ENCODE assay signal across 8 cellular contexts in the genomic region with DNA sequence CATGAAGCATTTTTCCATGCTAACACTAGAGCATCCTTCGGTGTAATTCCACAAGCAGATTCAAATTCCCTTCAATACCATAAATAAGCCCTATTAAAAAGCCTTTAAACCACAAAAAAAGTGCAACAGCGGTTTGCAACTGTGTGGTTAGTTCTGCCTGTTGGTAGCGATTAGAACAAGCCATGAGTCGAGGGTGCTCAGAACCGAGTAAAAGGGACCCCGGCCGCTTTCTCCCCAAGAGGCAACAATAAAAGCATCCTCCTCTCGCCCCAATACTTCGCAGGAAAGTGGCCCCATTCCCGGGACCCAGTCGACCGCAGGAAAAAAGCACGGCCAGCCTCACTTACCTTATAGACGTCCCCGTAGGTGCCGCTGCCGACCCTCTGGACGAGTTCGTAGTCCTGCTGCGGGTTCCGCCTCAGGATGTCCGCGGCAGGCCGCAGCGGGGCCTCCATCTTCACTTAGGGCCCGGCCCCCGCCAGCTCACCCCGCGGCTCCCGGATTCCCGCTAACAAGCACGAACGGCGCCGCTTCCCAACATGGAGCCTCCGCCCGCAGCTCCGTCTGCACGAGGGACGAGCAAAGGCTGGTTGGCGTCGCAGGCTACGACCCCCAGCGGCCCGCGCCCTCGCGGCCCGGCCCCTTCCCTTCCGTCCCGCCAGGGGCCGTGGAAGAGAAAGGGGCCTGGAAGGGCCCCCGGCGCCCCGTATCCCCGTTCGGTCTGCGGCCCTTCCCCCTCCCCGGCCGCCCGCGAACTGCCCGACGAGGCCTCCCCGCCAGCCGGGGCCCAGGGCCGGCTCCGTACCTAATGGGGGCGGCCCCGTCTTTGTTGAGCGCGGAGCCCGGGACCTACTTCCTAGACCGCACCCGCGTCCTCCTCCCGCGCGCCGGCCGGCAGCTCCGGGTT. TPM values are rescaled to one million over a fixed set of nuclear protein-coding genes. Genes with fewer than 3 reads are reported as not detected.
DNase-seq lines count a peak whose midpoint lies in the region; ATAC-seq, FAIRE-seq and TF ChIP-seq lines count a peak whose summit lies in the region.

No MANE protein-coding gene starts in this region.

- H3K9me3 ChIP-seq in CD4-positive, alpha-beta memory T cell (ENCODE audit: control insufficient read depth in 1 of 2, low read length in 2 of 2): no peaks in the 10 kb centered on the region
- H3K9me3 ChIP-seq in PC-3 (ENCODE audit: low read length): no peaks in the 10 kb centered on the region
- no peaks in the 10 kb centered on the region for H3K9me3 ChIP-seq in right atrium auricular region

- no peaks in the 10 kb centered on the region for H3K9me3 Mint-ChIP-seq in CD4-positive, alpha-beta memory T cell
- H3K9me3 Mint-ChIP-seq in progenitor cell of endocrine pancreas (ENCODE audit: low read depth): peaks cover 5% of the 10 kb centered on the region

- no peaks in the 10 kb centered on the region for H3F3A ChIP-seq in PC-3 (ENCODE audit: low read length, unreplicated experiment)

- TF ChIP-seq CTCF in PC-3 (conservative IDR thresholded peaks at IDR 0.05; ENCODE audit: low read depth, low read length): no peak
- TF ChIP-seq CTCF in right atrium auricular region (IDR thresholded peaks at IDR 0.05): no peak
- TF ChIP-seq CTCF in progenitor cell of endocrine pancreas (IDR thresholded peaks at IDR 0.05; ENCODE audit: unreplicated experiment): no peak

- H3K27ac Mint-ChIP-seq in CD4-positive, alpha-beta memory T cell: peak overlapping the region; percentile 70 to 95 (median 90)
- peak overlapping the region; percentile 95 for H3K27ac Mint-ChIP-seq in progenitor cell of endocrine pancreas

- peak overlapping the region; percentile 59 for H2AFZ ChIP-seq in PC-3 (ENCODE audit: low read length)

- no peaks in the 10 kb centered on the region for H3K9me2 ChIP-seq in PC-3 (replicated peaks; ENCODE audit: low read length)

- H3K4me2 ChIP-seq in PC-3 (ENCODE audit: low read length): peak overlapping the region; percentile 93

- H3K27ac ChIP-seq in CD4-positive, alpha-beta memory T cell (ENCODE audit: low read depth, low read length): peak overlapping the region; percentile 69
- H3K27ac ChIP-seq in PC-3 (ENCODE audit: low read length) (peak overlapping the region; percentile 72), right atrium auricular region (peak overlapping the region; percentile 95 to 96)

- ATAC-seq in GM19035 (IDR thresholded peaks at IDR 0.05; ENCODE audit: unreplicated experiment) (peak; percentile 36), HG03175 (IDR thresholded peaks at IDR 0.05; ENCODE audit: unreplicated experiment) (peak; percentile 20), PC-3 (peak; percentile 7)

- H3K4me1 ChIP-seq in CD4-positive, alpha-beta memory T cell (ENCODE audit: insufficient read depth, low read length): peaks cover 46% of the 10 kb centered on the region
- peaks cover 50% of the 10 kb centered on the region for H3K4me1 ChIP-seq in PC-3 (ENCODE audit: insufficient read depth, low read length)
- peaks cover 0 to 21% of the 10 kb centered on the region in 2 donors for H3K4me1 ChIP-seq in right atrium auricular region

- peak overlapping the region; percentile 95 for H3K9ac ChIP-seq in PC-3 (ENCODE audit: low read length)

- POLR2A ChIA-PET in CD4-positive, alpha-beta memory T cell (lab: Charles Lee; ENCODE audit: partially characterized antibody): interaction anchor here (0.6 to 1.8 kb wide), 13 partner anchors 9 to 678 kb away, joined by 3 to 13 read pairs (median 4); partner anchors contain the start of genes ATL1, DMAC2L, L2HGDH and NIN
- POLR2A ChIA-PET in PC-3 (lab: Charles Lee; ENCODE audit: unreplicated experiment): interaction anchor here (0.6 to 0.7 kb wide), 4 partner anchors 175 to 563 kb away, joined by 4 to 8 read pairs (median 5); partner anchors contain the start of gene TRIM9

- H3K36me3 Mint-ChIP-seq in CD4-positive, alpha-beta memory T cell: peaks cover 1 to 4% of the 10 kb centered on the region in 2 donors
- peaks cover 1% of the 10 kb centered on the region for H3K36me3 Mint-ChIP-seq in progenitor cell of endocrine pancreas (ENCODE audit: insufficient read depth)

- no peak for TF ChIP-seq POLR2A in H54 (IDR thresholded peaks at IDR 0.05; ENCODE audit: low read depth, low read length)

- peaks cover 35% of the 10 kb centered on the region for H4K20me1 ChIP-seq in PC-3 (ENCODE audit: low read length)

- peak; percentile 14 to 52 (median 15) for DNase-seq in CD4-positive, alpha-beta memory T cell
- DNase-seq in PC-3: peak; percentile 34
- DNase-seq in amniotic epithelial cell (ENCODE audit: low read depth): peak; percentile 39
- no peak for DNase-seq in right atrium auricular region (ENCODE audit: low spot score)
- peak; percentile 39 for DNase-seq in progenitor cell of endocrine pancreas (ENCODE audit: low spot score, unreplicated experiment)
- DNase-seq in H54 (ENCODE audit: insufficient read length, low spot score): no peak

- CTCF ChIA-PET in CD4-positive, alpha-beta memory T cell (lab: Charles Lee; ENCODE audit: partially characterized antibody): interaction anchor here (0.7 to 2.3 kb wide), 11 partner anchors 18 to 678 kb away, joined by 3 to 31 read pairs (median 3); partner anchors contain the start of gene ATL1
- CTCF ChIA-PET in PC-3 (lab: Charles Lee): interaction anchor here (0.6 to 1.7 kb wide), 8 partner anchors 79 to 482 kb away, joined by 4 to 12 read pairs (median 5); no protein-coding TSS in a partner anchor

- peak overlapping the region; percentile 88 to 94 (median 93) for H3K4me3 Mint-ChIP-seq in CD4-positive, alpha-beta memory T cell
- H3K4me3 Mint-ChIP-seq in progenitor cell of endocrine pancreas (ENCODE audit: low read depth): peak overlapping the region; percentile 84

- H3K4me1 Mint-ChIP-seq in CD4-positive, alpha-beta memory T cell: peaks cover 33 to 50% (median 43%) of the 10 kb centered on the region in 4 donors
- H3K4me1 Mint-ChIP-seq in progenitor cell of endocrine pancreas (ENCODE audit: low read depth): peaks cover 24% of the 10 kb centered on the region

- no peaks in the 10 kb centered on the region for H3K27me3 Mint-ChIP-seq in CD4-positive, alpha-beta memory T cell
- no peaks in the 10 kb centered on the region for H3K27me3 Mint-ChIP-seq in progenitor cell of endocrine pancreas

- BruUV-seq in PC-3 (replicated peaks; lab: Mats Ljungman, UMichigan): no TSS peak

- H3K79me2 ChIP-seq in PC-3 (ENCODE audit: low read length): peaks cover 55% of the 10 kb centered on the region

- intact Hi-C loops in CD4-positive, alpha-beta memory T cell (cut with micrococcal nuclease): loop anchor here (1.0 to 10.0 kb wide), 10 partner anchors 136 to 1069 kb away; partner anchors contain the start of genes DMAC2L, DNAAF2, L2HGDH and NEMF
- intact Hi-C loops in PC-3 (cut with micrococcal nuclease): loop anchor here (1.0 to 5.0 kb wide), 7 partner anchors 79 to 679 kb away; partner anchors contain the start of genes CDKL1, SOS2 and VCPKMT

- H3K27me3 ChIP-seq in CD4-positive, alpha-beta memory T cell (ENCODE audit: insufficient read depth, low read length): no peaks in the 10 kb centered on the region
- H3K27me3 ChIP-seq in PC-3 (ENCODE audit: low read length): no peaks in the 10 kb centered on the region
- H3K27me3 ChIP-seq in right atrium auricular region: no peaks in the 10 kb centered on the region

- H3K36me3 ChIP-seq in CD4-positive, alpha-beta memory T cell (ENCODE audit: insufficient read depth, low read length): no peaks in the 10 kb centered on the region
- no peaks in the 10 kb centered on the region for H3K36me3 ChIP-seq in PC-3 (ENCODE audit: low read depth, low read length)
- H3K36me3 ChIP-seq in right atrium auricular region: no peaks in the 10 kb centered on the region

- peak overlapping the region; percentile 26 to 68 for H3K4me3 ChIP-seq in CD4-positive, alpha-beta memory T cell (ENCODE audit: low read length in 2 of 2)
- H3K4me3 ChIP-seq in PC-3 (ENCODE audit: low read length) (peak overlapping the region; percentile 82), right atrium auricular region (peak overlapping the region; percentile 91 to 94)

- no peak for FAIRE-seq in H54 (lab: Jason Lieb, UNC)

RNA-seq across cellular contexts. Expression of gene MAP4K5, which starts 0.5 kb away (rescaled TPM):
- 10 to 100 TPM; 42.6 to 43.0 TPM for total RNA-seq in CD4-positive, alpha-beta memory T cell
- 10 to 100 TPM in 1 of 2 donors, 1 to 10 TPM in 1; 5.9 to 20.4 TPM for polyA plus RNA-seq in CD4-positive, alpha-beta memory T cell
- total RNA-seq in PC-3 (2014; rRNA removed) (111 and 120 TPM in 2 replicates), right atrium auricular region (10 to 100 TPM; 37.5 to 44.4 TPM), progenitor cell of endocrine pancreas (73.0 and 74.1 TPM in 2 replicates)

RNA-seq across cellular contexts. Expression of gene ATL1, which starts 28.1 kb away (rescaled TPM):
- 1 to 10 TPM in 1 of 2 experiments, under 1 TPM in 1; 0.64 to 1.6 TPM for total RNA-seq in CD4-positive, alpha-beta memory T cell
- 1 to 10 TPM; 1.6 to 2.1 TPM for polyA plus RNA-seq in CD4-positive, alpha-beta memory T cell
- total RNA-seq in PC-3 (2014; rRNA removed): 0.63 and 1.3 TPM in 2 replicates
- 1 to 10 TPM; 2.2 to 2.6 TPM for total RNA-seq in right atrium auricular region
- 6.8 and 6.9 TPM in 2 replicates for total RNA-seq in progenitor cell of endocrine pancreas

Comparison
In these comparisons a context has a peak if more than half of its experiments do, and no peak if none do; other contexts are left out.
1. DNase-seq: peak in CD4-positive, alpha-beta memory T cell (5 of 5), PC-3 (single experiment), amniotic epithelial cell (single experiment) and progenitor cell of endocrine pancreas (single experiment); none in right atrium auricular region (single experiment) and H54 (single experiment).
2. Peak in every context shown above with its lines, with median percentiles within 50 percentile points of each other: H3K27ac ChIP-seq, H3K4me3 ChIP-seq and ATAC-seq.